Comparison of ENCODE assay signal across 11 cellular contexts in genomic region chr1:6770727-6771567, GRCh38. TPM values are rescaled to one million over a fixed set of nuclear protein-coding genes. Genes with fewer than 3 reads are reported as not detected.
DNase-seq lines count a peak whose midpoint lies in the region; ATAC-seq, FAIRE-seq and TF ChIP-seq lines count a peak whose summit lies in the region.
"Had no signal": no experiment of that assay in that cellular context is flagged by ENCODE, and none has a peak within 500 bp of the region (broad histone marks: within the 10 kb centered on the region; RNA-seq: fewer than 3 reads in every experiment).

No MANE protein-coding gene starts in this region.

- H4K20me1 ChIP-seq in H1 (replicated peaks in 1 of 2; ENCODE audit: control insufficient read depth in 1 of 2, insufficient read depth in 2 of 2, low read length in 2 of 2) = no peaks in the 10 kb centered on the region

- CTCF ChIA-PET in H1 (lab: Charles Lee; ENCODE audit: partially characterized antibody) = interaction anchor here (0.7 to 1.5 kb wide), 3 partner anchors 43 to 124 kb away, joined by 3 to 5 read pairs (median 3); no protein-coding TSS in a partner anchor

- H2BK20ac ChIP-seq in H1 (ENCODE audit: low read length) = no peak overlapping the region

- no peak overlapping the region for H3K18ac ChIP-seq in H1 (ENCODE audit: extremely low read depth, low read length)

- no peak overlapping the region for H3K4me3 ChIP-seq in H1 (ENCODE audit: extremely low read depth in 1 of 4, insufficient read depth in 2 of 4, low read depth in 3 of 4, low read length in 4 of 4)
- H3K4me3 ChIP-seq: heart left ventricle had no signal

- no peaks in the 10 kb centered on the region for H3K36me3 ChIP-seq in H1 (ENCODE audit: control insufficient read depth in 2 of 4, insufficient read depth in 4 of 4, low read length in 3 of 4)
- H3K36me3 ChIP-seq: heart left ventricle, neutrophil had no signal

- no peak overlapping the region for H2BK15ac ChIP-seq in H1 (ENCODE audit: low read length)

- H3K4me1 Mint-ChIP-seq in neural crest cell = peaks cover 28% of the 10 kb centered on the region

- no peak overlapping the region for H2BK5ac ChIP-seq in H1 (ENCODE audit: low read depth, low read length)

- no peaks in the 10 kb centered on the region for H3K27me3 Mint-ChIP-seq in neural crest cell (ENCODE audit: low read depth)

- H3K9me3 Mint-ChIP-seq in neural crest cell = no peaks in the 10 kb centered on the region

- H3K4me1 ChIP-seq in H1 (replicated peaks in 1 of 4; ENCODE audit: control insufficient read depth in 3 of 4, insufficient read depth in 4 of 4, low read length in 3 of 4) = peaks cover 0 to 11% (median 5%) of the 10 kb centered on the region in 4 experiments; a peak in 6 of 7 replicates

- no peak overlapping the region for H2BK12ac ChIP-seq in H1 (ENCODE audit: low read depth, low read length)

- no peak overlapping the region for H3K4me3 Mint-ChIP-seq in neural crest cell

- no peak overlapping the region; a peak in 1 of 4 replicates for H3K4me2 ChIP-seq in H1 (ENCODE audit: insufficient read depth in 1 of 2, low read depth in 2 of 2, low read length in 2 of 2)

- no peaks in the 10 kb centered on the region for H3K23me2 ChIP-seq in H1 (ENCODE audit: low read depth, low read length)

- no peaks in the 10 kb centered on the region for H3K9me3 ChIP-seq in H1 (ENCODE audit: insufficient read depth in 2 of 2, low read depth in 1 of 2, low read length in 1 of 2)
- H3K9me3 ChIP-seq: heart left ventricle, neutrophil had no signal

- peak; percentile 64 for DNase-seq in DMS79 (lab: John Stamatoyannopoulos, UW)
- DNase-seq in NCI-H526 (lab: John Stamatoyannopoulos, UW) = peak; percentile 14 to 45
- DNase-seq in H1 (ENCODE audit: low read depth in 1 of 2, low spot score in 2 of 2) = peak; percentile 17 to 56
- DNase-seq in neural crest cell (ENCODE audit: low read depth, low spot score) = no peak
- DNase-seq in NCI-H2107 treated with DMSO at 0.1 percent for 48 hours (lab: John Stamatoyannopoulos, UW; ENCODE audit: unreplicated experiment) = no peak
- DNase-seq in activated naive CD4-positive, alpha-beta T cell (lab: John Stamatoyannopoulos, UW) = no peak
- no peak for DNase-seq in RPMI8226
- DNase-seq: activated CD4-positive, alpha-beta T cell treated with anti-CD3 and anti-CD28 coated beads, Interleukin-2, amount 50 U/mL, for 1 hour; heart left ventricle had no signal

- peak overlapping the region; percentile 65; the same call in 1 of the 2 replicates for H4K8ac ChIP-seq in H1 (ENCODE audit: extremely low read depth, insufficient read depth, low read length)

- no peak overlapping the region for H2AK5ac ChIP-seq in H1 (ENCODE audit: low read depth, low read length)

- TF ChIP-seq RAD21 in H1 (IDR thresholded peaks at IDR 0.05 in 1 of 2, conservative IDR thresholded peaks at IDR 0.05 in 1 of 2; ENCODE audit: low read depth in 2 of 2, low read length in 2 of 2) = no peak

- no peak for ATAC-seq in HG02678 (IDR thresholded peaks at IDR 0.05; ENCODE audit: unreplicated experiment)

- H2AFZ ChIP-seq in H1 (ENCODE audit: low read length) = peak overlapping the region; percentile 72; the same call in 1 of the 2 replicates

- no peak for TF ChIP-seq EP300 in H1 (IDR thresholded peaks at IDR 0.05; ENCODE audit: borderline replicate concordance in 1 of 2, low read depth in 2 of 2, low read length in 2 of 2)

- WGBS in H1 (ENCODE audit: extremely low coverage in 1 of 2, insufficient coverage in 1 of 2, insufficient read length in 1 of 2, insufficient replicate concordance in 2 of 2, low coverage in 1 of 2, low lambda C conversion rate in 2 of 2, missing lambda C conversion rate in 1 of 2), 2 experiments = 81% methylated on average over 16 of the region's 16 CpGs; no CpG with 5 or more reads in 1 of the 2 experiments

- no peak overlapping the region for H3K56ac ChIP-seq in H1 (replicated peaks; ENCODE audit: insufficient read length, low read depth, low read length)

- no peak overlapping the region for H4K91ac ChIP-seq in H1 (replicated peaks; ENCODE audit: insufficient read length, low read length)

- H3K27ac ChIP-seq in H1 (ENCODE audit: low read depth, low read length) = no peak overlapping the region
- H3K27ac ChIP-seq: heart left ventricle, neutrophil had no signal

- TF ChIP-seq CTCF in H1 (IDR thresholded peaks at IDR 0.05; ENCODE audit: control extremely low read depth in 1 of 3, insufficient read depth in 1 of 3, low read depth in 1 of 3, low read length in 3 of 3) = no peak
- TF ChIP-seq CTCF in neural crest cell (conservative IDR thresholded peaks at IDR 0.05) = no peak

- no peaks in the 10 kb centered on the region for H3K36me3 Mint-ChIP-seq in neural crest cell (ENCODE audit: low read depth)

- H4K5ac ChIP-seq in H1 (ENCODE audit: insufficient read length, low read depth, low read length) = no peak overlapping the region

- TF ChIP-seq POLR2A in H1 (IDR thresholded peaks at IDR 0.05; ENCODE audit: control extremely low read depth in 1 of 2, low read depth in 2 of 2, low read length in 2 of 2) = no peak

- H2BK120ac ChIP-seq in H1 (replicated peaks; ENCODE audit: low read depth, low read length) = no peak overlapping the region

- peak overlapping the region; percentile 39 for H3K27ac Mint-ChIP-seq in neural crest cell (ENCODE audit: unreplicated experiment)

- H3K79me1 ChIP-seq in H1 (ENCODE audit: low read depth, low read length) = no peaks in the 10 kb centered on the region

- no peak overlapping the region for H3K14ac ChIP-seq in H1 (ENCODE audit: insufficient read length)

- POLR2A ChIA-PET in H1 (lab: Charles Lee; ENCODE audit: partially characterized antibody) = interaction anchor here (0.8 to 1.2 kb wide), 3 partner anchors 9 to 70 kb away, joined by 3 read pairs; partner anchors contain the start of genes CAMTA1 and DNAJC11

- no peak overlapping the region for H3K4ac ChIP-seq in H1 (replicated peaks; ENCODE audit: insufficient read length, low read depth, low read length)

- no peak overlapping the region for H3K9ac ChIP-seq in H1 (replicated peaks in 1 of 4; ENCODE audit: extremely low read depth in 1 of 4, low read depth in 3 of 4, low read length in 3 of 4)

- no peak overlapping the region for H3K23ac ChIP-seq in H1 (ENCODE audit: insufficient read length)

- no peak for FAIRE-seq in H1 (lab: Jason Lieb, UNC)

- H3K27me3 ChIP-seq in H1 (replicated peaks in 1 of 4; ENCODE audit: control insufficient read depth in 3 of 4, extremely low read depth in 1 of 4, insufficient read depth in 3 of 4, low read length in 3 of 4) = no peaks in the 10 kb centered on the region

- H3K79me2 ChIP-seq in H1 (ENCODE audit: control insufficient read depth in 1 of 2, insufficient read depth in 2 of 2, low read length in 2 of 2) = no peaks in the 10 kb centered on the region

TF ChIP-seq in H1, 55 proteins besides CTCF, POLR2A, EP300 and RAD21:
- TF ChIP-seq ATF2 (IDR thresholded peaks at IDR 0.05; ENCODE audit: low read length) = no peak

RNA-seq across cellular contexts. Expression of gene CAMTA1, which starts 14.3 kb away (rescaled TPM):
- 119 and 131 TPM in 2 replicates for total RNA-seq in H1 (2021; fragmentation: NEBNext Ultra II Directional; extraction: Animal tissue kit (Norgen Biotek cat#: 25700))
- 47.9 and 65.0 TPM in 2 replicates for polyA plus RNA-seq in H1 (2011; rRNA removed)
- 93.6 TPM for polyA plus RNA-seq in H1 (2011; cell fraction: cytosol; rRNA removed)
- 21.4 TPM for polyA plus RNA-seq in H1 (2011; cell fraction: nucleus; rRNA removed)
- polyA plus RNA-seq in H1 (2012, experiment 1 of 2) = 82.2 to 151 TPM (median 99.7 TPM) in 4 replicates
- polyA plus RNA-seq in H1 (2012, experiment 2 of 2) = 162 TPM
- 154 TPM for polyA plus RNA-seq in H1 (2013, experiment 1 of 2)
- 157 TPM for polyA plus RNA-seq in H1 (2013, experiment 2 of 2)
- polyA minus RNA-seq in H1 (2011; rRNA and poly(A)+ RNA removed) = 25.9 and 27.4 TPM in 2 replicates
- polyA minus RNA-seq in H1 (2011; cell fraction: cytosol; rRNA and poly(A)+ RNA removed) = 28.8 TPM
- 53.9 TPM for polyA minus RNA-seq in H1 (2011; cell fraction: nucleus; rRNA and poly(A)+ RNA removed)
- total RNA-seq in neural crest cell = 109 and 110 TPM in 2 replicates

Comparison
In these comparisons a context has a peak if more than half of its experiments do, and no peak if none do; other contexts are left out.
1. DNase-seq: peak in DMS79 (single experiment), NCI-H526 (2 of 2) and H1 (2 of 2); none in neural crest cell (single experiment), NCI-H2107 treated with DMSO at 0.1 percent for 48 hours (single experiment), activated naive CD4-positive, alpha-beta T cell (0 of 4) and RPMI8226 (single experiment).